11 cellular contexts compared by ENCODE assay signal in genomic region chr7:150399861-150400778, GRCh38. TPM values are rescaled to one million over a fixed set of nuclear protein-coding genes. Genes with fewer than 3 reads are reported as not detected.
A peak's percentile ranks its signal among the peaks of the same experiment; 100 is the strongest.
DNase-seq lines count a peak whose midpoint lies in the region; ATAC-seq, FAIRE-seq and TF ChIP-seq lines count a peak whose summit lies in the region.
"Had no signal": no experiment of that assay in that cellular context is flagged by ENCODE, and none has a peak within 500 bp of the region (broad histone marks: within the 10 kb centered on the region; RNA-seq: fewer than 3 reads in every experiment).

No MANE protein-coding gene starts in this region.

- H3K4me3 Mint-ChIP-seq in activated CD8-positive, alpha-beta T cell treated with anti-CD3 and anti-CD28 coated beads, Interleukin-2, amount 10 ng/mL, durations not matched to agents 7 days and 5 days = no peak overlapping the region
- no peak overlapping the region for H3K4me3 Mint-ChIP-seq in activated CD8-positive, alpha-beta T cell treated with anti-CD3 and anti-CD28 coated beads for 36 hours

- no peak for FAIRE-seq in small intestine (lab: Jason Lieb, UNC)

- H3K4me3 ChIP-seq in fibroblast of pulmonary artery (replicated peaks; ENCODE audit: low read depth, low read length) (no peak overlapping the region), small intestine (ENCODE audit: low read depth in 1 of 2, low read length in 2 of 2) (no peak overlapping the region)

- TF ChIP-seq CTCF in activated CD8-positive, alpha-beta T cell treated with anti-CD3 and anti-CD28 coated beads for 36 hours (IDR thresholded peaks at IDR 0.05) = no peak
- no peak for TF ChIP-seq CTCF in fibroblast of pulmonary artery (IDR thresholded peaks at IDR 0.05; ENCODE audit: low read length, missing control alignments)

- H3K27ac ChIP-seq in small intestine (ENCODE audit: low read depth in 1 of 2, low read length in 1 of 2) = no peak overlapping the region

- CTCF ChIA-PET in activated CD8-positive, alpha-beta T cell treated with anti-CD3 and anti-CD28 coated beads, Interleukin-2, amount 10 ng/mL, durations not matched to agents 7 days and 5 days (lab: Charles Lee) = no interaction called here
- CTCF ChIA-PET in activated CD8-positive, alpha-beta T cell treated with anti-CD3 and anti-CD28 coated beads for 36 hours (lab: Charles Lee) = interaction anchor here (1.5 kb wide), 1 partner anchor 14 kb away, joined by 3 read pairs; no protein-coding TSS in a partner anchor

- POLR2A ChIA-PET in activated CD8-positive, alpha-beta T cell treated with anti-CD3 and anti-CD28 coated beads, Interleukin-2, amount 10 ng/mL, durations not matched to agents 7 days and 5 days (lab: Charles Lee) = interaction anchor here (0.6 kb wide), 1 partner anchor 30 kb away, joined by 3 read pairs; no protein-coding TSS in a partner anchor
- POLR2A ChIA-PET in activated CD8-positive, alpha-beta T cell treated with anti-CD3 and anti-CD28 coated beads for 36 hours (lab: Charles Lee) = interaction anchor here (0.6 to 1.0 kb wide), 2 partner anchors 14 to 18 kb away, joined by 3 to 4 read pairs; no protein-coding TSS in a partner anchor

- intact Hi-C loops in activated CD8-positive, alpha-beta T cell treated with anti-CD3 and anti-CD28 coated beads for 36 hours (cut with micrococcal nuclease) = no loop called here

- no peak for DNase-seq in activated CD8-positive, alpha-beta T cell treated with anti-CD3 and anti-CD28 coated beads, Interleukin-2, amount 10 ng/mL, durations not matched to agents 7 days and 5 days
- DNase-seq in activated CD8-positive, alpha-beta T cell treated with anti-CD3 and anti-CD28 coated beads for 36 hours = no peak
- peak; percentile 90 for DNase-seq in RPMI7951 (ENCODE audit: low read depth)
- DNase-seq in fibroblast of pulmonary artery (ENCODE audit: low read depth) = peak; percentile 16
- DNase-seq in small intestine = peak; percentile 41
- DNase-seq in NCI-H2081 treated with DMSO at 0.1 percent for 48 hours (lab: John Stamatoyannopoulos, UW) = no peak
- no peak for DNase-seq in OCI-M2 (lab: John Stamatoyannopoulos, UW; ENCODE audit: unreplicated experiment)
- DNase-seq: NCI-H1436 treated with DMSO at 0.1 percent for 48 hours, right cardiac atrium had no signal

- H3K4me1 ChIP-seq in small intestine (ENCODE audit: control insufficient read depth in 2 of 2, insufficient read depth in 1 of 2, low read depth in 1 of 2, low read length in 1 of 2) = peaks cover 4 to 7% of the 10 kb centered on the region in 2 donors

- no peaks in the 10 kb centered on the region for H3K36me3 ChIP-seq in small intestine (ENCODE audit: control insufficient read depth in 2 of 2, insufficient read depth in 2 of 2, low read length in 2 of 2)

- H3K9me3 Mint-ChIP-seq in activated CD8-positive, alpha-beta T cell treated with anti-CD3 and anti-CD28 coated beads, Interleukin-2, amount 10 ng/mL, durations not matched to agents 7 days and 5 days (ENCODE audit: insufficient read depth) = no peaks in the 10 kb centered on the region
- no peaks in the 10 kb centered on the region for H3K9me3 Mint-ChIP-seq in activated CD8-positive, alpha-beta T cell treated with anti-CD3 and anti-CD28 coated beads for 36 hours

- H3K27me3 ChIP-seq in small intestine (ENCODE audit: control insufficient read depth in 2 of 2, insufficient read depth in 2 of 2, low read length in 2 of 2) = no peaks in the 10 kb centered on the region

- ATAC-seq in activated CD8-positive, alpha-beta T cell treated with anti-CD3 and anti-CD28 coated beads, Interleukin-2, amount 10 ng/mL, durations not matched to agents 7 days and 5 days = no peak
- no peak for ATAC-seq in activated CD8-positive, alpha-beta T cell treated with anti-CD3 and anti-CD28 coated beads for 36 hours
- no peak for ATAC-seq in GM18498 (IDR thresholded peaks at IDR 0.05; ENCODE audit: unreplicated experiment)
- ATAC-seq: right cardiac atrium had no signal

- H3K4me1 Mint-ChIP-seq in activated CD8-positive, alpha-beta T cell treated with anti-CD3 and anti-CD28 coated beads, Interleukin-2, amount 10 ng/mL, durations not matched to agents 7 days and 5 days (ENCODE audit: low read depth) = peaks cover 27% of the 10 kb centered on the region
- H3K4me1 Mint-ChIP-seq in activated CD8-positive, alpha-beta T cell treated with anti-CD3 and anti-CD28 coated beads for 36 hours (ENCODE audit: low read depth) = peaks cover 26% of the 10 kb centered on the region

- WGBS in small intestine, 3 donors = 57 to 77% (median 69%) methylated on average over 13 of the region's 13 CpGs

- H3K36me3 Mint-ChIP-seq in activated CD8-positive, alpha-beta T cell treated with anti-CD3 and anti-CD28 coated beads, Interleukin-2, amount 10 ng/mL, durations not matched to agents 7 days and 5 days (ENCODE audit: low read depth) = peaks cover 4% of the 10 kb centered on the region
- no peaks in the 10 kb centered on the region for H3K36me3 Mint-ChIP-seq in activated CD8-positive, alpha-beta T cell treated with anti-CD3 and anti-CD28 coated beads for 36 hours (ENCODE audit: low read depth)

- no peaks in the 10 kb centered on the region for H3K9me3 ChIP-seq in small intestine (ENCODE audit: control insufficient read depth, low read depth)

- H3K27ac Mint-ChIP-seq in activated CD8-positive, alpha-beta T cell treated with anti-CD3 and anti-CD28 coated beads, Interleukin-2, amount 10 ng/mL, durations not matched to agents 7 days and 5 days = peak overlapping the region; percentile 25
- H3K27ac Mint-ChIP-seq in activated CD8-positive, alpha-beta T cell treated with anti-CD3 and anti-CD28 coated beads for 36 hours = no peak overlapping the region

- H3K27me3 Mint-ChIP-seq in activated CD8-positive, alpha-beta T cell treated with anti-CD3 and anti-CD28 coated beads, Interleukin-2, amount 10 ng/mL, durations not matched to agents 7 days and 5 days (ENCODE audit: low read depth) = no peaks in the 10 kb centered on the region
- no peaks in the 10 kb centered on the region for H3K27me3 Mint-ChIP-seq in activated CD8-positive, alpha-beta T cell treated with anti-CD3 and anti-CD28 coated beads for 36 hours

RNA-seq across cellular contexts. Expression of gene ZNF775, which starts 21.0 kb away (rescaled TPM):
- 1 to 10 TPM; 6.7 to 7.7 TPM for total RNA-seq in activated CD8-positive, alpha-beta T cell treated with anti-CD3 and anti-CD28 coated beads, Interleukin-2, amount 10 ng/mL, durations not matched to agents 7 days and 5 days
- total RNA-seq in activated CD8-positive, alpha-beta T cell treated with anti-CD3 and anti-CD28 coated beads for 36 hours = 1 to 10 TPM; 4.7 to 4.9 TPM
- 1.8 and 3.4 TPM in 2 replicates for total RNA-seq in RPMI7951 (2014; rRNA removed; shearing (Covaris generic))
- 1 to 10 TPM; 1.1 to 3.6 (median 1.3) TPM for polyA plus RNA-seq in small intestine

RNA-seq across cellular contexts. Expression of gene REPIN1, which starts 31.5 kb away (rescaled TPM):
- 10 to 100 TPM; 40.9 to 43.1 TPM for total RNA-seq in activated CD8-positive, alpha-beta T cell treated with anti-CD3 and anti-CD28 coated beads, Interleukin-2, amount 10 ng/mL, durations not matched to agents 7 days and 5 days
- total RNA-seq in activated CD8-positive, alpha-beta T cell treated with anti-CD3 and anti-CD28 coated beads for 36 hours = 10 to 100 TPM; 56.0 to 59.2 TPM
- total RNA-seq in RPMI7951 (2014; rRNA removed; shearing (Covaris generic)) = 28.2 and 49.3 TPM in 2 replicates
- 100 to 1,000 TPM in 1 of 3 donors, 10 to 100 TPM in 2; 46.5 to 101 (median 55.5) TPM for polyA plus RNA-seq in small intestine

RNA-seq across cellular contexts. Expression of gene GIMAP8, which starts 50.3 kb away (rescaled TPM):
- total RNA-seq in activated CD8-positive, alpha-beta T cell treated with anti-CD3 and anti-CD28 coated beads, Interleukin-2, amount 10 ng/mL, durations not matched to agents 7 days and 5 days = 10 to 100 TPM; 21.5 to 22.3 TPM
- 1 to 10 TPM; 8.6 to 8.7 TPM for total RNA-seq in activated CD8-positive, alpha-beta T cell treated with anti-CD3 and anti-CD28 coated beads for 36 hours
- total RNA-seq in RPMI7951 (2014; rRNA removed; shearing (Covaris generic)) = 0.12 TPM in 1 of 2 replicates, not detected in the other
- 10 to 100 TPM in 1 of 3 donors, 1 to 10 TPM in 1, under 1 TPM in 1; 0.67 to 14.0 (median 3.0) TPM for polyA plus RNA-seq in small intestine
- total RNA-seq: SK-MEL-5 had no signal

RNA-seq across cellular contexts. Expression of gene RARRES2, which starts 58.7 kb away (rescaled TPM):
- total RNA-seq in activated CD8-positive, alpha-beta T cell treated with anti-CD3 and anti-CD28 coated beads, Interleukin-2, amount 10 ng/mL, durations not matched to agents 7 days and 5 days = not detected
- total RNA-seq in activated CD8-positive, alpha-beta T cell treated with anti-CD3 and anti-CD28 coated beads for 36 hours = not detected
- 1.4 TPM in 1 of 2 replicates, not detected in the other for total RNA-seq in RPMI7951 (2014; rRNA removed; shearing (Covaris generic))
- 100 to 1,000 TPM in 1 of 3 donors, 10 to 100 TPM in 1, 1 to 10 TPM in 1; 9.6 to 109 (median 34.9) TPM for polyA plus RNA-seq in small intestine
- total RNA-seq: SK-MEL-5 had no signal

Comparison
In these comparisons a context has a peak if more than half of its experiments do, and no peak if none do; other contexts are left out.
1. DNase-seq: peak in RPMI7951 (single experiment), fibroblast of pulmonary artery (single experiment) and small intestine (single experiment); none in activated CD8-positive, alpha-beta T cell treated with anti-CD3 and anti-CD28 coated beads, Interleukin-2, amount 10 ng/mL, durations not matched to agents 7 days and 5 days (single experiment), activated CD8-positive, alpha-beta T cell treated with anti-CD3 and anti-CD28 coated beads for 36 hours (single experiment), NCI-H2081 treated with DMSO at 0.1 percent for 48 hours (single experiment) and OCI-M2 (single experiment).